1 cellular context compared by ENCODE assay signal in the genomic region with DNA sequence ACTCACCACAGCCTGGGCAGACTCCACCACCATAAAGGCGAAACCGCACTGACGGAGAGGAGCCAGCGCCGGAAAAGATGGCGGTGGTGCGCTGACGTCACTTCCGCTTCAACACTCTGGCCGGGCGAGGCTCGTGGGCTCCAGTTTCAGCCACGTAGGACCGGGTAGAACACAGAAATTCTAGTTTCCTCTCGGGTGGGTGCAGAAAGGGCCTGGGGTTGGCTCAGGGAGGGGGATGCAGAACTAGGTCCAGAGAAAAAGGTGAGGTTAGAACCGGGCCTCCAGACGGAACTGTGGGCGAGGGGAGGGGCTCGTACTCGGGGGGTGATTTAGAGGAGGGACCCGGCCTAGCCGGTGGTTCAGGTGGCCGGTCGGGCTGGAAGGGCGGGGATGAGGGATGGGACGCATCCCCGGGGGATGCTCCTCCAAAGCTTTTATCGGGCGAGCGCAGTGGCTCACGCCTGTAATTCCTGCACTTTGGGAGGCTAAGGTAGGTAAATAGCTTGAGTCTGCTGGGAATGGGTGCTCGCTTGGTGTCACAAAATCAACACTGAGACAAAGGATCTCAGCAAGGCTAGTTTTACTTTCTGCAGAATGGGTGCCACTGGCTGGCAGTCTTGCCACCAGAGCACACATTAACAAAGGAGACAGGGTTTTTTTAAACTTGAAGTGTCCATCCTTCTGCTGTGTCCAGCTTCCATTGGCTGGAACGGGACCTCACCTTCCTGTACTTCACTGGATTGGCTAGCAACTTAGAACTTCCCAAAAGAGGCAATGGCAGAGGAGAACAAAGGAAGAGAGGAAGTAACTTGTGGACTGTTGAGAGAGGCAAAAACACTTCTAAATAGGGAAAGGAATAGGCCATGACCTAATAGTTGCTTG.
TF ChIP-seq lines count a peak whose summit lies in the region.

Gene ZNF561 (minus strand): TSS at position 77 of the 882 bp plus-strand sequence. CDS start 1,776 bp downstream, outside the sequence.

TF ChIP-seq in GM12878, 131 proteins besides CTCF, POLR2A, EP300 and RAD21 (continued from another document and continues in another):
- TF ChIP-seq ETV6 (conservative IDR thresholded peaks at IDR 0.05 in 1 of 2, IDR thresholded peaks at IDR 0.05 in 1 of 2; ENCODE audit: borderline replicate concordance in 1 of 2, low read depth in 1 of 2) = 0 out of 4 replicates have a peak, but pooled peaks of 1 of the 2 experiments have one; percentile 15
- TF ChIP-seq RELB (IDR thresholded peaks at IDR 0.05; ENCODE audit: low read depth) = peak; percentile 98
- TF ChIP-seq ASH2L (IDR thresholded peaks at IDR 0.05; ENCODE audit: borderline replicate concordance, low read depth) = no peak
- TF ChIP-seq TCF3 (IDR thresholded peaks at IDR 0.05; ENCODE audit: borderline replicate concordance, insufficient read depth, low read depth, low read length) = peak; percentile 41; the same call in 1 of the 2 replicates
- no peak for TF ChIP-seq CBX3 (IDR thresholded peaks at IDR 0.05; ENCODE audit: borderline replicate concordance, low read depth)
- TF ChIP-seq, protein P1, sequence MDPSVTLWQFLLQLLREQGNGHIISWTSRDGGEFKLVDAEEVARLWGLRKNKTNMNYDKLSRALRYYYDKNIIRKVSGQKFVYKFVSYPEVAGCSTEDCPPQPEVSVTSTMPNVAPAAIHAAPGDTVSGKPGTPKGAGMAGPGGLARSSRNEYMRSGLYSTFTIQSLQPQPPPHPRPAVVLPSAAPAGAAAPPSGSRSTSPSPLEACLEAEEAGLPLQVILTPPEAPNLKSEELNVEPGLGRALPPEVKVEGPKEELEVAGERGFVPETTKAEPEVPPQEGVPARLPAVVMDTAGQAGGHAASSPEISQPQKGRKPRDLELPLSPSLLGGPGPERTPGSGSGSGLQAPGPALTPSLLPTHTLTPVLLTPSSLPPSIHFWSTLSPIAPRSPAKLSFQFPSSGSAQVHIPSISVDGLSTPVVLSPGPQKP (IDR thresholded peaks at IDR 0.05; ENCODE audit: low read depth, low read length) = peak; percentile 96
- TF ChIP-seq, protein P2, sequence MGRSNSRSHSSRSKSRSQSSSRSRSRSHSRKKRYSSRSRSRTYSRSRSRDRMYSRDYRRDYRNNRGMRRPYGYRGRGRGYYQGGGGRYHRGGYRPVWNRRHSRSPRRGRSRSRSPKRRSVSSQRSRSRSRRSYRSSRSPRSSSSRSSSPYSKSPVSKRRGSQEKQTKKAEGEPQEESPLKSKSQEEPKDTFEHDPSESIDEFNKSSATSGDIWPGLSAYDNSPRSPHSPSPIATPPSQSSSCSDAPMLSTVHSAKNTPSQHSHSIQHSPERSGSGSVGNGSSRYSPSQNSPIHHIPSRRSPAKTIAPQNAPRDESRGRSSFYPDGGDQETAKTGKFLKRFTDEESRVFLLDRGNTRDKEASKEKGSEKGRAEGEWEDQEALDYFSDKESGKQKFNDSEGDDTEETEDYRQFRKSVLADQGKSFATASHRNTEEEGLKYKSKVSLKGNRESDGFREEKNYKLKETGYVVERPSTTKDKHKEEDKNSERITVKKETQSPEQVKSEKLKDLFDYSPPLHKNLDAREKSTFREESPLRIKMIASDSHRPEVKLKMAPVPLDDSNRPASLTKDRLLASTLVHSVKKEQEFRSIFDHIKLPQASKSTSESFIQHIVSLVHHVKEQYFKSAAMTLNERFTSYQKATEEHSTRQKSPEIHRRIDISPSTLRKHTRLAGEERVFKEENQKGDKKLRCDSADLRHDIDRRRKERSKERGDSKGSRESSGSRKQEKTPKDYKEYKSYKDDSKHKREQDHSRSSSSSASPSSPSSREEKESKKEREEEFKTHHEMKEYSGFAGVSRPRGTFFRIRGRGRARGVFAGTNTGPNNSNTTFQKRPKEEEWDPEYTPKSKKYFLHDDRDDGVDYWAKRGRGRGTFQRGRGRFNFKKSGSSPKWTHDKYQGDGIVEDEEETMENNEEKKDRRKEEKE (IDR thresholded peaks at IDR 0.05) = no peak
- peak; percentile 67; the same call in 1 of the 2 replicates for TF ChIP-seq ZNF217 (IDR thresholded peaks at IDR 0.05)
- peak; percentile 59 for TF ChIP-seq SREBF2 (IDR thresholded peaks at IDR 0.05; ENCODE audit: low read length)
- 0 out of 2 replicates have a peak, but pooled peaks have one; percentile 93 for TF ChIP-seq RB1 (IDR thresholded peaks at IDR 0.05; ENCODE audit: borderline replicate concordance)
- TF ChIP-seq, protein P3, sequence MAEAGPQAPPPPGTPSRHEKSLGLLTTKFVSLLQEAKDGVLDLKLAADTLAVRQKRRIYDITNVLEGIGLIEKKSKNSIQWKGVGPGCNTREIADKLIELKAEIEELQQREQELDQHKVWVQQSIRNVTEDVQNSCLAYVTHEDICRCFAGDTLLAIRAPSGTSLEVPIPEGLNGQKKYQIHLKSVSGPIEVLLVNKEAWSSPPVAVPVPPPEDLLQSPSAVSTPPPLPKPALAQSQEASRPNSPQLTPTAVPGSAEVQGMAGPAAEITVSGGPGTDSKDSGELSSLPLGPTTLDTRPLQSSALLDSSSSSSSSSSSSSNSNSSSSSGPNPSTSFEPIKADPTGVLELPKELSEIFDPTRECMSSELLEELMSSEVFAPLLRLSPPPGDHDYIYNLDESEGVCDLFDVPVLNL (IDR thresholded peaks at IDR 0.05; ENCODE audit: low read depth, low read length) = no peak
- no peak for TF ChIP-seq ZNF622 (IDR thresholded peaks at IDR 0.05)
- TF ChIP-seq CBFB (IDR thresholded peaks at IDR 0.05; ENCODE audit: low read depth) = peak; percentile 93
- 0 out of 2 replicates have a peak, but pooled peaks have one; percentile 17 for TF ChIP-seq GATAD2B (conservative IDR thresholded peaks at IDR 0.05; ENCODE audit: low read depth)
- TF ChIP-seq HDAC6 (IDR thresholded peaks at IDR 0.05; ENCODE audit: unreplicated experiment) = peak; percentile 66
- TF ChIP-seq PAX8 (IDR thresholded peaks at IDR 0.05) = no peak
- TF ChIP-seq POU2F2 (IDR thresholded peaks at IDR 0.05; ENCODE audit: borderline replicate concordance, low read depth, low read length) = peak; percentile 60; the same call in 1 of the 3 replicates
- no peak for TF ChIP-seq MYB (IDR thresholded peaks at IDR 0.05; ENCODE audit: borderline replicate concordance, low read depth, low read length)
- 0 out of 2 replicates have a peak, but pooled peaks have one; percentile 9 for TF ChIP-seq SMARCA5 (IDR thresholded peaks at IDR 0.05)
- TF ChIP-seq ZBTB11 (CRISPR knock-in tag; IDR thresholded peaks at IDR 0.05) = peak; percentile 91
- TF ChIP-seq NBN (IDR thresholded peaks at IDR 0.05) = peak; percentile 99
- TF ChIP-seq, protein P4, sequence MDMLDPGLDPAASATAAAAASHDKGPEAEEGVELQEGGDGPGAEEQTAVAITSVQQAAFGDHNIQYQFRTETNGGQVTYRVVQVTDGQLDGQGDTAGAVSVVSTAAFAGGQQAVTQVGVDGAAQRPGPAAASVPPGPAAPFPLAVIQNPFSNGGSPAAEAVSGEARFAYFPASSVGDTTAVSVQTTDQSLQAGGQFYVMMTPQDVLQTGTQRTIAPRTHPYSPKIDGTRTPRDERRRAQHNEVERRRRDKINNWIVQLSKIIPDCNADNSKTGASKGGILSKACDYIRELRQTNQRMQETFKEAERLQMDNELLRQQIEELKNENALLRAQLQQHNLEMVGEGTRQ (IDR thresholded peaks at IDR 0.05; ENCODE audit: borderline replicate concordance, low read depth, low read length) = no peak
- peak; percentile 5 to 47; a peak in 2 of 3 replicates for TF ChIP-seq EGR1 (IDR thresholded peaks at IDR 0.05; ENCODE audit: borderline replicate concordance in 1 of 2, low read depth in 2 of 2, low read length in 2 of 2)
- TF ChIP-seq ZNF592 (IDR thresholded peaks at IDR 0.05) = no peak
- TF ChIP-seq SIX5 (IDR thresholded peaks at IDR 0.05; ENCODE audit: low read depth, low read length, severe bottlenecking) = peak; percentile 54
- peak; percentile 89 for TF ChIP-seq POLR2AphosphoS5 (IDR thresholded peaks at IDR 0.05; ENCODE audit: low read length)
- peak; percentile 94 for TF ChIP-seq GABPA (IDR thresholded peaks at IDR 0.05; ENCODE audit: low read depth)
- TF ChIP-seq NR2C1 (IDR thresholded peaks at IDR 0.05) = peak; percentile 60
- TF ChIP-seq MAX (IDR thresholded peaks at IDR 0.05; ENCODE audit: low read depth, low read length) = 0 out of 2 replicates have a peak, but pooled peaks have one; percentile 57
- TF ChIP-seq FOXK2 (IDR thresholded peaks at IDR 0.05) = peak; percentile 66
- TF ChIP-seq ATF2 (IDR thresholded peaks at IDR 0.05; ENCODE audit: low read length) = peak; percentile 69; the same call in 1 of the 2 replicates
- TF ChIP-seq CHD2 (IDR thresholded peaks at IDR 0.05; ENCODE audit: borderline replicate concordance, low read depth, low read length) = peak; percentile 29; the same call in 1 of the 2 replicates
- no peak for TF ChIP-seq IRF4 (IDR thresholded peaks at IDR 0.05; ENCODE audit: low read depth, low read length)
